Comparison of ENCODE assay signal across 1 cellular context in genomic region chr12:12167847-12168246, GRCh38.
TF ChIP-seq lines count a peak whose summit lies in the region.

No MANE protein-coding gene starts in this region.

TF ChIP-seq in HepG2, 621 proteins besides CTCF, POLR2A, EP300 and RAD21 (continued from another document):
- no peak for TF ChIP-seq NR2F6 (IDR thresholded peaks at IDR 0.05)
- peak; percentile 24; the same call in 1 of the 2 replicates for TF ChIP-seq NR2F6 (CRISPR knock-in tag; IDR thresholded peaks at IDR 0.05)
- 0 out of 2 replicates have a peak, but pooled peaks have one; percentile 36 for TF ChIP-seq NCOA2 (CRISPR knock-in tag; IDR thresholded peaks at IDR 0.05)
- no peak for TF ChIP-seq HNRNPK (IDR thresholded peaks at IDR 0.05; ENCODE audit: low read depth, low read length, poor library complexity, severe bottlenecking)
- TF ChIP-seq HOMEZ (CRISPR knock-in tag; IDR thresholded peaks at IDR 0.05; ENCODE audit: low read depth): peak; percentile 45; the same call in 1 of the 2 replicates
- TF ChIP-seq POGZ (CRISPR knock-in tag; IDR thresholded peaks at IDR 0.05): 0 out of 2 replicates have a peak, but pooled peaks have one; percentile 14
- TF ChIP-seq ESRRA (CRISPR knock-in tag; IDR thresholded peaks at IDR 0.05; ENCODE audit: low read depth): no peak
- no peak for TF ChIP-seq ZNF780A (CRISPR knock-in tag; IDR thresholded peaks at IDR 0.05)
- no peak for TF ChIP-seq ZNF138 (CRISPR knock-in tag; IDR thresholded peaks at IDR 0.05; ENCODE audit: low read depth)
- TF ChIP-seq ISL2 (CRISPR knock-in tag; IDR thresholded peaks at IDR 0.05): peak; percentile 37; the same call in 1 of the 2 replicates
- no peak for TF ChIP-seq FOXP1 (IDR thresholded peaks at IDR 0.05)
- TF ChIP-seq FOXP1 (CRISPR knock-in tag; IDR thresholded peaks at IDR 0.05): peak; percentile 67; the same call in 1 of the 2 replicates
- peak; percentile 32; the same call in 1 of the 2 replicates for TF ChIP-seq SALL1 (CRISPR knock-in tag; IDR thresholded peaks at IDR 0.05)
- no peak for TF ChIP-seq ELF4 (CRISPR knock-in tag; IDR thresholded peaks at IDR 0.05; ENCODE audit: borderline replicate concordance)
- TF ChIP-seq CSRNP1 (CRISPR knock-in tag; IDR thresholded peaks at IDR 0.05): no peak
- TF ChIP-seq FOXA3 (CRISPR knock-in tag; IDR thresholded peaks at IDR 0.05): peak; percentile 70
- TF ChIP-seq ZNF34 (CRISPR knock-in tag; IDR thresholded peaks at IDR 0.05; ENCODE audit: borderline replicate concordance): no peak
- 0 out of 2 replicates have a peak, but pooled peaks have one; percentile 18 for TF ChIP-seq FOXK1 (CRISPR knock-in tag; IDR thresholded peaks at IDR 0.05; ENCODE audit: borderline replicate concordance, low read depth)
- TF ChIP-seq KLF13 (CRISPR knock-in tag; IDR thresholded peaks at IDR 0.05): no peak
- no peak for TF ChIP-seq HDAC6 (IDR thresholded peaks at IDR 0.05; ENCODE audit: low read depth, low read length)
- peak; percentile 44; the same call in 1 of the 2 replicates for TF ChIP-seq SAP130 (CRISPR knock-in tag; IDR thresholded peaks at IDR 0.05; ENCODE audit: low read depth)
- TF ChIP-seq, protein P1, sequence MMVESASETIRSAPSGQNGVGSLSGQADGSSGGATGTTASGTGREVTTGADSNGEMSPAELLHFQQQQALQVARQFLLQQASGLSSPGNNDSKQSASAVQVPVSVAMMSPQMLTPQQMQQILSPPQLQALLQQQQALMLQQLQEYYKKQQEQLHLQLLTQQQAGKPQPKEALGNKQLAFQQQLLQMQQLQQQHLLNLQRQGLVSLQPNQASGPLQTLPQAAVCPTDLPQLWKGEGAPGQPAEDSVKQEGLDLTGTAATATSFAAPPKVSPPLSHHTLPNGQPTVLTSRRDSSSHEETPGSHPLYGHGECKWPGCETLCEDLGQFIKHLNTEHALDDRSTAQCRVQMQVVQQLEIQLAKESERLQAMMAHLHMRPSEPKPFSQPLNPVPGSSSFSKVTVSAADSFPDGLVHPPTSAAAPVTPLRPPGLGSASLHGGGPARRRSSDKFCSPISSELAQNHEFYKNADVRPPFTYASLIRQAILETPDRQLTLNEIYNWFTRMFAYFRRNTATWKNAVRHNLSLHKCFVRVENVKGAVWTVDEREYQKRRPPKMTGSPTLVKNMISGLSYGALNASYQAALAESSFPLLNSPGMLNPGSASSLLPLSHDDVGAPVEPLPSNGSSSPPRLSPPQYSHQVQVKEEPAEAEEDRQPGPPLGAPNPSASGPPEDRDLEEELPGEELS (CRISPR knock-in tag; IDR thresholded peaks at IDR 0.05): peak; percentile 51
- 0 out of 2 replicates have a peak, but pooled peaks have one; percentile 19 for TF ChIP-seq MED1 (CRISPR knock-in tag; IDR thresholded peaks at IDR 0.05)
- no peak for TF ChIP-seq ZSCAN22 (CRISPR knock-in tag; IDR thresholded peaks at IDR 0.05)
- no peak for TF ChIP-seq PPARG (CRISPR knock-in tag; conservative IDR thresholded peaks at IDR 0.05)
- TF ChIP-seq ARID2 (CRISPR knock-in tag; IDR thresholded peaks at IDR 0.05; ENCODE audit: borderline replicate concordance): no peak
- TF ChIP-seq RXRB (CRISPR knock-in tag; IDR thresholded peaks at IDR 0.05; ENCODE audit: borderline replicate concordance): peak; percentile 53; the same call in 1 of the 2 replicates
- TF ChIP-seq ZNF577 (CRISPR knock-in tag; IDR thresholded peaks at IDR 0.05; ENCODE audit: borderline replicate concordance, low read depth): no peak
- TF ChIP-seq MIXL1 (CRISPR knock-in tag; IDR thresholded peaks at IDR 0.05): peak; percentile 15; the same call in 1 of the 2 replicates
- no peak for TF ChIP-seq GABPA (IDR thresholded peaks at IDR 0.05; ENCODE audit: low read depth, low read length)
- TF ChIP-seq GABPA (CRISPR knock-in tag; IDR thresholded peaks at IDR 0.05; ENCODE audit: low read depth): 0 out of 2 replicates have a peak, but pooled peaks have one; percentile 15
- no peak for TF ChIP-seq ZMYM4 (CRISPR knock-in tag; IDR thresholded peaks at IDR 0.05)
- no peak for TF ChIP-seq SP2 (CRISPR knock-in tag; IDR thresholded peaks at IDR 0.05)
TF ChIP-seq in HepG2: peak in this region for 29.
